In the genomic region with DNA sequence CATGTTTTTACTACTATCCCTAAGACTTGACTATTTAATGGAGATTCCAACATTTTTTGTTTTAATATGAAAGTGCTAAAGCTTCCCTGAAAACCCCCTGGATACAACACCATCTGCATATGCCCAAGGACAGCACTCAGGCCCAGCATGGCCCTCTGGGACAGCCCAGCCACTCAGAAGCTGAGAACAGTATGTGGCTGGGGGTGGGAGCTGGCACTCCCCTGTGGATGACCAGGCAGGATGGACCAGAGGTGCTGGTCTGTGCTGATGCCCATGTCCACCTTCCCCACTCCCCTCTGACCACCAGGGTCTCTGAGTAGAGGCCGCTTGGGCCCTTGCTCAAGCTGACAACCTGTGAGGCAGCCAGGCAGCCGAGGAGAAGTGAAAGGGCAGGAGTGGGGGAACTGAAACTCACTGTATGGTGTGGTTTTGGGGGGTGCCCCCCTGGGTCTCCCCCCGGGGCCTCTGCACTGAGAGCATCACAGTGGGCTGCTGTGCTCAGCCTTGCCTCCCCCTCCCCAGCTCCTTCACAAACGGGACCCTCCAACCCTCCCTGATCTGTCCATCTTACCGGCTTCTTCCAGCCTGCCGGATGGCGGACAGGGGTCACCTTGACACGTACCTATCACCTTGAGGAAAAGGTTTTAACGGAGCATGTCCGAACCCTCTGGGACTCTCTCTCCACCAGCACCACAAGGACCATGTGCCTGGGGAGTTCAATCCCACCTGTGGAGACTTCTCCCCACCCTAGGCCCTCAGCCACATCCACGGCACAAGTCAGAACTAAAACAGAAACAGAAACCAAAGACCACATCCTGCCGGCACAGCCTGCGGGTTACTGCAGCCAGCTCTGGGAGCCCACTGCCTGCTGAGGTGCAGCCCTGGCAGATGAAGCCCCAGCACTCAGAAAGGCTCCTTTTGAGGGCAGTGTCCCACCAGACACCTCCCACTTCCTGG, we compare ENCODE assay signal across 8 cellular contexts. TPM values are rescaled to one million over a fixed set of nuclear protein-coding genes. Genes with fewer than 3 reads are reported as not detected.
DNase-seq lines count a peak whose midpoint lies in the region; ATAC-seq and TF ChIP-seq lines count a peak whose summit lies in the region.

A gene (minus strand): TSS at position 785 of the 957 bp plus-strand sequence. CDS start 14,798 bp downstream, outside the sequence.

- H3K36me3 ChIP-seq in heart right ventricle: peaks cover 0 to 20% (median 0%) of the 10 kb centered on the region in 9 donors

- peak within 1 kb of the TSS; percentile 27 to 64 (median 54) for H3K4me3 ChIP-seq in heart right ventricle

- peak within 1 kb of the TSS in 9 of 10 donors; percentile 49 to 91 (median 76) for H3K27ac ChIP-seq in heart right ventricle

- peak; percentile 10 for DNase-seq in GM04504 (ENCODE audit: low read depth)
- peak; percentile 95 for DNase-seq in MV-4-11 (lab: John Stamatoyannopoulos, UW)
- DNase-seq in activated T-cell treated with anti-CD3 and anti-CD28 coated beads for 48 hours (ENCODE audit: low read depth): peak; percentile 65
- DNase-seq in heart right ventricle: peak; percentile 33 to 43
- peak; percentile 38 to 58 for DNase-seq in stimulated activated CD4-positive, alpha-beta T cell treated with anti-CD3 and anti-CD28 coated beads, Interleukin-4, amount 100 ng/mL, for 48 hours (ENCODE audit: low read depth in 2 of 2)
- no peak for DNase-seq in NCI-H526 treated with DMSO at 0.1 percent for 48 hours (lab: John Stamatoyannopoulos, UW)
- no peak for DNase-seq in NCI-H2227 (lab: John Stamatoyannopoulos, UW; ENCODE audit: unreplicated experiment)

- H3K9me3 ChIP-seq in heart right ventricle: peaks cover 0 to 8% (median 2%) of the 10 kb centered on the region in 11 donors

- H3K4me1 ChIP-seq in heart right ventricle: peaks cover 3 to 48% (median 22%) of the 10 kb centered on the region in 9 donors

- TF ChIP-seq CTCF in heart right ventricle (IDR thresholded peaks at IDR 0.05): no peak

- no peaks in the 10 kb centered on the region for H3K27me3 ChIP-seq in heart right ventricle

- ATAC-seq in GM21825 (IDR thresholded peaks at IDR 0.05; ENCODE audit: unreplicated experiment) (peak; percentile 90), heart right ventricle (peak in 7 of 8 donors; percentile 34 to 84 (median 67))

- WGBS in heart right ventricle, 2 donors: 56 to 66% methylated on average over 13 of the region's 13 CpGs

- intact Hi-C loops in heart right ventricle (cut with DNase I): loop anchor here in 2 of 10 donors (1.0 to 5.0 kb wide), 2 partner anchors 61 kb away; no protein-coding TSS in a partner anchor

RNA-seq across cellular contexts. Expression of the gene that starts here (rescaled TPM):
- 1 to 10 TPM in 9 of 10 donors, under 1 TPM in 1; 1.00 to 5.9 (median 1.7) TPM for total RNA-seq in heart right ventricle
- under 1 TPM; 0.51 to 0.68 TPM for polyA plus RNA-seq in heart right ventricle

Comparison
In these comparisons a context has a peak if more than half of its experiments do, and no peak if none do; other contexts are left out.
1. DNase-seq: peak in GM04504 (single experiment), MV-4-11 (single experiment), activated T-cell treated with anti-CD3 and anti-CD28 coated beads for 48 hours (single experiment), heart right ventricle (2 of 2) and stimulated activated CD4-positive, alpha-beta T cell treated with anti-CD3 and anti-CD28 coated beads, Interleukin-4, amount 100 ng/mL, for 48 hours (2 of 2); none in NCI-H526 treated with DMSO at 0.1 percent for 48 hours (single experiment) and NCI-H2227 (single experiment).